Comparison of ENCODE assay signal across 14 cellular contexts in the genomic region with DNA sequence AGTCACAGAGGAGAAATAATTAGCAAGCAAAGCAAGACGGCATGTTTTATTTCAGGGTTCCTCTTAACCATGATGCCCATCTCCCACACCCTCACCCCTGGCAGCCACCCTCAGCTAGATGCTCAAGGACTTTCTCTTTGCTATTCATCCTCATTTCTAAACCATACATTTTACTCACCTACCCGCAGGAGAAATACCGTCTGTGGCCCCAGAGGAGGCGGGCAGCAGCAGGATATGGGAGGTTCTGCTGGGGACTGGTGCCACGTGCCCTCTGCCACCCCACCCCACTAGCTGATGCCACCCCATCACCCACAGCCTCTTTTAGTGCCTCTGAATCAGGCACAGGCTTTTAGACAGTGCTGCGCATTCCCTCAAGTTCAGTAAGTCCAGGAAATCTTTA.
A peak's percentile ranks its signal among the peaks of the same experiment; 100 is the strongest.
DNase-seq lines count a peak whose midpoint lies in the region; ATAC-seq and TF ChIP-seq lines count a peak whose summit lies in the region.
"Had no signal": no experiment of that assay in that cellular context is flagged by ENCODE, and none has a peak within 500 bp of the region (broad histone marks: within the 10 kb centered on the region; RNA-seq: fewer than 3 reads in every experiment).

No MANE protein-coding gene starts in this region.

- no peaks in the 10 kb centered on the region for H3K27me3 Mint-ChIP-seq in activated naive CD8-positive, alpha-beta T cell
- H3K27me3 Mint-ChIP-seq in natural killer cell (ENCODE audit: low read depth in 2 of 2), result no peaks in the 10 kb centered on the region

- DNase-seq in natural killer cell, result no peak
- no peak for DNase-seq in NCI-H1105 treated with DMSO at 0.1 percent for 48 hours (lab: John Stamatoyannopoulos, UW)
- DNase-seq in ACHN, result no peak
- DNase-seq: body of pancreas, Calu3, NCI-H1436 treated with DMSO at 0.1 percent for 48 hours, NCI-H69, SIG-M5 had no signal

- H3K4me3 ChIP-seq in BLaER1 treated with 17β-estradiol and CSF1 and Interleukin-3, amounts not matched to agents 10 nM and 100 nM, result no peak overlapping the region
- H3K4me3 ChIP-seq: body of pancreas, HAP-1 had no signal

- H3K9me3 Mint-ChIP-seq in activated naive CD8-positive, alpha-beta T cell (ENCODE audit: low read depth), result no peaks in the 10 kb centered on the region
- H3K9me3 Mint-ChIP-seq in natural killer cell, result no peaks in the 10 kb centered on the region

- TF ChIP-seq CTCF in natural killer cell (IDR thresholded peaks at IDR 0.05), result no peak

- H3K36me3 Mint-ChIP-seq in activated naive CD8-positive, alpha-beta T cell, result no peaks in the 10 kb centered on the region
- H3K36me3 Mint-ChIP-seq in natural killer cell, result no peaks in the 10 kb centered on the region

- H3K4me1 Mint-ChIP-seq in activated naive CD8-positive, alpha-beta T cell (ENCODE audit: low read depth), result peaks cover 67% of the 10 kb centered on the region
- H3K4me1 Mint-ChIP-seq in natural killer cell, result peaks cover 37 to 42% of the 10 kb centered on the region in 2 donors

- H3K9me3 ChIP-seq in BLaER1 treated with 17β-estradiol and CSF1 and Interleukin-3, amounts not matched to agents 10 nM and 100 nM (replicated peaks in 1 of 11), result 0 out of 22 replicates have a peak, but pooled peaks cover 0 to 8% (median 0%) of the 10 kb centered on the region in 11 experiments
- no peaks in the 10 kb centered on the region for H3K9me3 ChIP-seq in KOPT-K1 (ENCODE audit: insufficient read depth, low read length, poor library complexity, severe bottlenecking)
- H3K9me3 ChIP-seq: body of pancreas, HAP-1 had no signal

- H3K27ac ChIP-seq in BLaER1 treated with 17β-estradiol and CSF1 and Interleukin-3, amounts not matched to agents 10 nM and 100 nM, result no peak overlapping the region; a peak in 1 of 22 replicates
- peak overlapping the region; percentile 59 for H3K27ac ChIP-seq in KOPT-K1 (ENCODE audit: low read depth, low read length, poor library complexity, severe bottlenecking)

- H3K27me3 ChIP-seq in BLaER1 treated with 17β-estradiol and CSF1 and Interleukin-3, amounts not matched to agents 10 nM and 100 nM, result no peaks in the 10 kb centered on the region
- H3K27me3 ChIP-seq: body of pancreas had no signal

- H3K36me3 ChIP-seq in BLaER1 treated with 17β-estradiol and CSF1 and Interleukin-3, amounts not matched to agents 10 nM and 100 nM, result no peaks in the 10 kb centered on the region
- H3K36me3 ChIP-seq in KOPT-K1 (ENCODE audit: insufficient read depth, low read length), result no peaks in the 10 kb centered on the region
- H3K36me3 ChIP-seq: HAP-1 had no signal

- ATAC-seq in natural killer cell (peak; percentile 27 to 66 (median 66)), HG02588 (IDR thresholded peaks at IDR 0.05; ENCODE audit: unreplicated experiment) (no peak), GM21723 (IDR thresholded peaks at IDR 0.05; ENCODE audit: unreplicated experiment) (no peak)

- in situ Hi-C loops in ACHN (cut with HindIII; ENCODE audit: low pct_ligation_motif_present, low pct_unique_long_range_greater_than_20kb, low sequenced_read_pairs), result no loop called here

- no peaks in the 10 kb centered on the region for H4K20me1 ChIP-seq in BLaER1 treated with 17β-estradiol and CSF1 and Interleukin-3, amounts not matched to agents 10 nM and 100 nM

- no peak overlapping the region for H3K9ac ChIP-seq in BLaER1 treated with 17β-estradiol and CSF1 and Interleukin-3, amounts not matched to agents 10 nM and 100 nM

- intact Hi-C loops in natural killer cell (cut with micrococcal nuclease), result loop anchor here (5.0 kb wide), 1 partner anchor 74 kb away; no protein-coding TSS in a partner anchor

- H3K4me1 ChIP-seq in BLaER1 treated with 17β-estradiol and CSF1 and Interleukin-3, amounts not matched to agents 10 nM and 100 nM, result peaks cover 5 to 30% (median 24%) of the 10 kb centered on the region in 10 experiments; a peak in 17 of 20 replicates
- H3K4me1 ChIP-seq: HAP-1 had no signal

- peak overlapping the region in 8 of 11 experiments; percentile 22 to 75 (median 49); a peak in 7 of 22 replicates for H3K4me2 ChIP-seq in BLaER1 treated with 17β-estradiol and CSF1 and Interleukin-3, amounts not matched to agents 10 nM and 100 nM

- peak overlapping the region; percentile 12 for H3K4me3 Mint-ChIP-seq in activated naive CD8-positive, alpha-beta T cell
- peak overlapping the region; percentile 21 for H3K4me3 Mint-ChIP-seq in natural killer cell

- H3K27ac Mint-ChIP-seq in activated naive CD8-positive, alpha-beta T cell, result peak overlapping the region; percentile 89
- H3K27ac Mint-ChIP-seq in natural killer cell, result peak overlapping the region; percentile 88 to 89

Comparison
In these comparisons a context has a peak if more than half of its experiments do, and no peak if none do; other contexts are left out.
1. ATAC-seq: peak in natural killer cell (3 of 3); none in HG02588 (single experiment) and GM21723 (single experiment).